ENCODE assay signal across 8 cellular contexts in the genomic region with DNA sequence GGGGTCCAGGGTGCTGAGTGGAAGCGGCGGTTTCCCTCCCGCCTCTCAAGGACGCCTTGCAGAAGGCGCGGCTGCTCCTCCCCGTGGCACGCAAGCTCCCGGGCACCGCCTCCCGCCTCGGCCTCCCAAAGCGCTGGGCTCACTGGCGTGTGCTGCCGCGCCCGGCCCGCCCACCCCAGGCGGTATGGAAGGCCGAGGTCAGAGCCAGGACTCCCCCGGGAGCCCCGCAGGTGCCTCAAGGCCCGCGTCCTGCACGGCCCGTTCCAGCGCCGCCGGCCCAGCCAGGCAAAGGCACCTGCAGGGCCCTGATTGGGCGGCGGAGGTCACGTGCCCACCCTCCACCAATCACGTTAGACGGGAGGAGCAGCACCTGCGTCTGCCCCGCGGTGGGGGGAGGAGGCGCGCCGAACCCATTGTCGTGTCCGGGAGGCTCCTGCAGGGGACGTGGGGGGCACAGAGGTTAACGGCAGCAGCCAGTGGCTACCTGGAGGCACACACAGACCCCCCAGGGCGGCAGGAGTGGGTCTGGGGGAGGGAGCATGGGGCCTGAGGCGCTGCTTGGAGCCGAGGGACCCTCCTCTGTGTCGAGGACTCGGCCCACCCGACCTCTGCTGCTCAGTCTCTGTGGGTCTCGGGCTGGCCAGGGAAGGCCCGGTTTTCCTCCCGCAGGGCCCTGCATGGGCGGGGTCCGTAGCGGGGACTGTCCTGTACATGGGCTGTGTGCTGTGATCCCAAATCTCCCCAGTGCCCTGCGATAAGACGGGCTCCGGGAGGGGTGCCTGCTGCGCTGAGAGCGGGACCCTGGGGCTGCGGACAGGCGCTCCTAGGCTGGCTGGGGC. TPM values are rescaled to one million over a fixed set of nuclear protein-coding genes. Genes with fewer than 3 reads are reported as not detected.
A peak's percentile ranks its signal among the peaks of the same experiment; 100 is the strongest.
DNase-seq lines count a peak whose midpoint lies in the region; ATAC-seq and TF ChIP-seq lines count a peak whose summit lies in the region.

No MANE protein-coding gene starts in this region.

- no peaks in the 10 kb centered on the region for H3K27me3 Mint-ChIP-seq in stimulated activated naive CD8-positive, alpha-beta T cell treated with anti-CD3 and anti-CD28 coated beads, Interleukin-15, amount 100 ng/mL, for 72 hours

- 7% methylated on average over 34 to 51 of the region's 63 CpGs for WGBS in GM23248 (ENCODE audit: low coverage in 1 of 2, low lambda C conversion rate in 2 of 2, missing lambda C conversion rate in 2 of 2), 2 experiments

- peak overlapping the region; percentile 91 to 93 for H3K27ac Mint-ChIP-seq in stimulated activated naive CD8-positive, alpha-beta T cell treated with anti-CD3 and anti-CD28 coated beads, Interleukin-15, amount 100 ng/mL, for 72 hours

- no peaks in the 10 kb centered on the region for H3K9me2 ChIP-seq in GM23248 (ENCODE audit: insufficient read depth)
- H3K9me2 ChIP-seq in neural cell (ENCODE audit: insufficient read depth, low read length) = no peaks in the 10 kb centered on the region

- peaks cover 29% of the 10 kb centered on the region for H3K4me1 Mint-ChIP-seq in stimulated activated naive CD8-positive, alpha-beta T cell treated with anti-CD3 and anti-CD28 coated beads, Interleukin-15, amount 100 ng/mL, for 72 hours

- peak; percentile 87 for DNase-seq in EH (ENCODE audit: low read depth)
- DNase-seq in GM23248 = peak; percentile 83
- DNase-seq in Kasumi-1 (lab: John Stamatoyannopoulos, UW) = peak; percentile 80 to 82
- DNase-seq in RPMI7951 (ENCODE audit: low read depth) = peak; percentile 73
- peak; percentile 96 for DNase-seq in activated effector memory CD4-positive, alpha-beta T cell treated with Interleukin-2 at 50 U/mL for 16 hours
- peak; percentile 76 for DNase-seq in fibroblast of villous mesenchyme (ENCODE audit: low read depth)
- DNase-seq in stimulated activated naive CD8-positive, alpha-beta T cell treated with anti-CD3 and anti-CD28 coated beads, Interleukin-15, amount 100 ng/mL, for 72 hours = peak; percentile 93 to 97

- H3F3A ChIP-seq in GM23248 (ENCODE audit: insufficient read depth) (no peaks in the 10 kb centered on the region), neural cell (ENCODE audit: insufficient read depth, low read length, poor library complexity, severe bottlenecking) (no peaks in the 10 kb centered on the region)

- no peak for TF ChIP-seq EP300 in neural cell (conservative IDR thresholded peaks at IDR 0.05; ENCODE audit: poor library complexity, severe bottlenecking)

- H3K27ac ChIP-seq in GM23248 (no peak overlapping the region), neural cell (ENCODE audit: low read length) (peak overlapping the region; percentile 91)

- H2AFZ ChIP-seq in GM23248 (peak overlapping the region; percentile 56), neural cell (ENCODE audit: low read depth, low read length) (peak overlapping the region; percentile 85)

- no peaks in the 10 kb centered on the region for H3K4me1 ChIP-seq in GM23248 (ENCODE audit: insufficient read depth)

- H3K4me2 ChIP-seq in GM23248 (ENCODE audit: unreplicated experiment) (peak overlapping the region; percentile 48), neural cell (ENCODE audit: low read length) (peak overlapping the region; percentile 73)

- H3K4me3 ChIP-seq in GM23248 = peak overlapping the region; percentile 55
- peak overlapping the region; percentile 66 for H3K4me3 ChIP-seq in fibroblast of villous mesenchyme (ENCODE audit: low read depth, low read length)
- peak overlapping the region; percentile 82 for H3K4me3 ChIP-seq in neural cell (ENCODE audit: low read length)

- in situ Hi-C loops in GM23248 (cut with MboI) = no loop called here

- H3K79me2 ChIP-seq in GM23248 (ENCODE audit: insufficient read depth) (no peaks in the 10 kb centered on the region), neural cell (replicated peaks; ENCODE audit: insufficient read depth, low read length) (no peaks in the 10 kb centered on the region)

- no peaks in the 10 kb centered on the region; the same call in 1 of the 2 replicates for H3K27me3 ChIP-seq in GM23248 (replicated peaks; ENCODE audit: insufficient read depth)
- no peaks in the 10 kb centered on the region for H3K27me3 ChIP-seq in neural cell (ENCODE audit: insufficient read depth, low read depth, low read length)

- ATAC-seq in stimulated activated naive CD8-positive, alpha-beta T cell treated with anti-CD3 and anti-CD28 coated beads, Interleukin-15, amount 100 ng/mL, for 72 hours = peak; percentile 91

- H4K20me1 ChIP-seq in GM23248 (ENCODE audit: insufficient read depth) = no peaks in the 10 kb centered on the region
- H4K20me1 ChIP-seq in neural cell (ENCODE audit: insufficient read depth) = no peaks in the 10 kb centered on the region

- H3K36me3 ChIP-seq in GM23248 (ENCODE audit: low read depth) (no peaks in the 10 kb centered on the region), neural cell (ENCODE audit: insufficient read depth, low read length) (no peaks in the 10 kb centered on the region)

- TF ChIP-seq RAD21 in neural cell (conservative IDR thresholded peaks at IDR 0.05) = peak; percentile 42

- H3K9ac ChIP-seq in GM23248 (no peak overlapping the region; the same call in 1 of the 2 replicates), neural cell (ENCODE audit: low read length) (peak overlapping the region; percentile 93)

- H3K9me3 ChIP-seq in GM23248 (ENCODE audit: low read depth) = no peaks in the 10 kb centered on the region
- no peaks in the 10 kb centered on the region for H3K9me3 ChIP-seq in neural cell (ENCODE audit: low read length)

- peak overlapping the region; percentile 90 to 96 for H3K4me3 Mint-ChIP-seq in stimulated activated naive CD8-positive, alpha-beta T cell treated with anti-CD3 and anti-CD28 coated beads, Interleukin-15, amount 100 ng/mL, for 72 hours

- no peaks in the 10 kb centered on the region for H3K9me3 Mint-ChIP-seq in stimulated activated naive CD8-positive, alpha-beta T cell treated with anti-CD3 and anti-CD28 coated beads, Interleukin-15, amount 100 ng/mL, for 72 hours

- TF ChIP-seq CTCF in fibroblast of villous mesenchyme (IDR thresholded peaks at IDR 0.05; ENCODE audit: insufficient read depth, low read depth, low read length) = no peak
- peak; percentile 66 for TF ChIP-seq CTCF in neural cell (IDR thresholded peaks at IDR 0.05; ENCODE audit: poor library complexity, severe bottlenecking)

TF ChIP-seq in neural cell, 6 proteins besides CTCF, POLR2A, EP300 and RAD21 (continues in another document):
- TF ChIP-seq, protein P1, sequence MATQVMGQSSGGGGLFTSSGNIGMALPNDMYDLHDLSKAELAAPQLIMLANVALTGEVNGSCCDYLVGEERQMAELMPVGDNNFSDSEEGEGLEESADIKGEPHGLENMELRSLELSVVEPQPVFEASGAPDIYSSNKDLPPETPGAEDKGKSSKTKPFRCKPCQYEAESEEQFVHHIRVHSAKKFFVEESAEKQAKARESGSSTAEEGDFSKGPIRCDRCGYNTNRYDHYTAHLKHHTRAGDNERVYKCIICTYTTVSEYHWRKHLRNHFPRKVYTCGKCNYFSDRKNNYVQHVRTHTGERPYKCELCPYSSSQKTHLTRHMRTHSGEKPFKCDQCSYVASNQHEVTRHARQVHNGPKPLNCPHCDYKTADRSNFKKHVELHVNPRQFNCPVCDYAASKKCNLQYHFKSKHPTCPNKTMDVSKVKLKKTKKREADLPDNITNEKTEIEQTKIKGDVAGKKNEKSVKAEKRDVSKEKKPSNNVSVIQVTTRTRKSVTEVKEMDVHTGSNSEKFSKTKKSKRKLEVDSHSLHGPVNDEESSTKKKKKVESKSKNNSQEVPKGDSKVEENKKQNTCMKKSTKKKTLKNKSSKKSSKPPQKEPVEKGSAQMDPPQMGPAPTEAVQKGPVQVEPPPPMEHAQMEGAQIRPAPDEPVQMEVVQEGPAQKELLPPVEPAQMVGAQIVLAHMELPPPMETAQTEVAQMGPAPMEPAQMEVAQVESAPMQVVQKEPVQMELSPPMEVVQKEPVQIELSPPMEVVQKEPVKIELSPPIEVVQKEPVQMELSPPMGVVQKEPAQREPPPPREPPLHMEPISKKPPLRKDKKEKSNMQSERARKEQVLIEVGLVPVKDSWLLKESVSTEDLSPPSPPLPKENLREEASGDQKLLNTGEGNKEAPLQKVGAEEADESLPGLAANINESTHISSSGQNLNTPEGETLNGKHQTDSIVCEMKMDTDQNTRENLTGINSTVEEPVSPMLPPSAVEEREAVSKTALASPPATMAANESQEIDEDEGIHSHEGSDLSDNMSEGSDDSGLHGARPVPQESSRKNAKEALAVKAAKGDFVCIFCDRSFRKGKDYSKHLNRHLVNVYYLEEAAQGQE (IDR thresholded peaks at IDR 0.05; ENCODE audit: borderline replicate concordance) = peak; percentile 51

RNA-seq across cellular contexts. Expression of gene LCN12, which starts 2.0 kb away (rescaled TPM):
- not detected in 2 replicates for total RNA-seq in GM23248 (2014; rRNA removed; shearing (Covaris generic))
- polyA plus RNA-seq in GM23248 (2016; fragmentation: Nextera tagmentation; extraction: Ambion mirVana) = not detected in 2 replicates
- not detected in 2 replicates for total RNA-seq in RPMI7951 (2014; rRNA removed; shearing (Covaris generic))
- 0.86 TPM in 1 of 2 replicates, not detected in the other for total RNA-seq in fibroblast of villous mesenchyme
- polyA plus RNA-seq in neural cell = 2.9 TPM in 1 of 2 replicates, not detected in the other
- not detected in 2 replicates for polyA minus RNA-seq in neural cell

RNA-seq across cellular contexts. Expression of gene C8G, which starts 5.0 kb away (rescaled TPM):
- not detected in 2 replicates for total RNA-seq in GM23248 (2014; rRNA removed; shearing (Covaris generic))
- 0.49 TPM in 1 of 2 replicates, not detected in the other for polyA plus RNA-seq in GM23248 (2016; fragmentation: Nextera tagmentation; extraction: Ambion mirVana)
- total RNA-seq in RPMI7951 (2014; rRNA removed; shearing (Covaris generic)) = not detected in 2 replicates
- total RNA-seq in fibroblast of villous mesenchyme = 0.86 TPM in 1 of 2 replicates, not detected in the other
- not detected in 2 replicates for polyA plus RNA-seq in neural cell
- not detected in 2 replicates for polyA minus RNA-seq in neural cell

RNA-seq across cellular contexts. Expression of gene FBXW5, which starts 5.5 kb away (rescaled TPM):
- total RNA-seq in GM23248 (2014; rRNA removed; shearing (Covaris generic)) = 234 and 259 TPM in 2 replicates
- polyA plus RNA-seq in GM23248 (2016; fragmentation: Nextera tagmentation; extraction: Ambion mirVana) = 110 and 113 TPM in 2 replicates
- 48.7 and 74.1 TPM in 2 replicates for total RNA-seq in RPMI7951 (2014; rRNA removed; shearing (Covaris generic))
- 104 and 115 TPM in 2 replicates for total RNA-seq in fibroblast of villous mesenchyme
- 138 and 148 TPM in 2 replicates for polyA plus RNA-seq in neural cell
- polyA minus RNA-seq in neural cell = 82.7 and 98.1 TPM in 2 replicates

RNA-seq across cellular contexts. Expression of gene PTGDS, which starts 27.3 kb away (rescaled TPM):
- total RNA-seq in GM23248 (2014; rRNA removed; shearing (Covaris generic)) = not detected in 2 replicates
- 0.24 and 0.25 TPM in 2 replicates for polyA plus RNA-seq in GM23248 (2016; fragmentation: Nextera tagmentation; extraction: Ambion mirVana)
- 0.24 TPM in 1 of 2 replicates, not detected in the other for total RNA-seq in RPMI7951 (2014; rRNA removed; shearing (Covaris generic))
- total RNA-seq in fibroblast of villous mesenchyme = 10.8 and 21.9 TPM in 2 replicates
- polyA plus RNA-seq in neural cell = 2.0 TPM in 1 of 2 replicates, not detected in the other
- polyA minus RNA-seq in neural cell = not detected in 2 replicates

RNA-seq across cellular contexts. Expression of gene LCNL1, which starts 32.8 kb away (rescaled TPM):
- not detected in 2 replicates for total RNA-seq in GM23248 (2014; rRNA removed; shearing (Covaris generic))
- not detected in 2 replicates for polyA plus RNA-seq in GM23248 (2016; fragmentation: Nextera tagmentation; extraction: Ambion mirVana)
- total RNA-seq in RPMI7951 (2014; rRNA removed; shearing (Covaris generic)) = not detected in 2 replicates
- total RNA-seq in fibroblast of villous mesenchyme = 3.2 and 3.5 TPM in 2 replicates
- polyA plus RNA-seq in neural cell = 0.76 TPM in 1 of 2 replicates, not detected in the other
- not detected in 2 replicates for polyA minus RNA-seq in neural cell
